ENCODE assay signal across 19 cellular contexts in the genomic region with DNA sequence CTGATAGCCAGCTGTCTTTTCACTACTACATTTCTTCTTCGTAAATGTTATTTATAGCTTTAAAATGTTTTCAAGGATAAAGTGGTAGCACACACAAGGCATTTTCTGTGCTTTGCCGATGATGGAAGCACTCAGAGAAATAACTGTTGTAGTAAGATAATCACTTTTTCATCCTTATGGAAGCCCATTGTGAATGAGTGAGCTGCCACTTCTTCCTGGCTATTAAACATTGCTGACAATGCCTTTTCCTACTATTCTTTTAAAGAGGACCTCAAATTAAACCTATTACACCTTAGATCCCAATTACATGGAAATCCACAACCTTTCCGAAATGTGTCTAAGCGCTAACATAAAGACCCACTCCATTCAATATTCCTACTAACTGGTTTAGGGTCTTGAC.
DNase-seq lines count a peak whose midpoint lies in the region; FAIRE-seq and TF ChIP-seq lines count a peak whose summit lies in the region.
"Had no signal": no experiment of that assay in that cellular context is flagged by ENCODE, and none has a peak within 500 bp of the region (broad histone marks: within the 10 kb centered on the region; RNA-seq: fewer than 3 reads in every experiment).

No MANE protein-coding gene starts in this region.

- H2BK20ac ChIP-seq in H9 (ENCODE audit: low read depth, low read length, poor library complexity, severe bottlenecking) (peak overlapping the region; percentile 78), H1 (ENCODE audit: low read length) (no peak overlapping the region)

- H3K4me2 ChIP-seq in H9 (ENCODE audit: insufficient read depth, insufficient read length, low read length) (no peak overlapping the region), H1 (ENCODE audit: insufficient read depth in 1 of 2, low read depth in 2 of 2, low read length in 2 of 2) (no peak overlapping the region), neural cell (ENCODE audit: low read length) (no peak overlapping the region), mesenchymal stem cell (ENCODE audit: low read length, poor library complexity, severe bottlenecking) (no peak overlapping the region)

- H3K4me3 Mint-ChIP-seq in H9: no peak overlapping the region
- H3K4me3 Mint-ChIP-seq: CD4-positive, alpha-beta memory T cell had no signal

- no peaks in the 10 kb centered on the region for H3K9me2 ChIP-seq in neural cell (ENCODE audit: insufficient read depth, low read length)

- H3K14ac ChIP-seq in H9 (ENCODE audit: insufficient read depth, low read length): no peak overlapping the region
- H3K14ac ChIP-seq in H1 (ENCODE audit: insufficient read length): no peak overlapping the region
- H3K14ac ChIP-seq in mesenchymal stem cell (ENCODE audit: low read length in 2 of 2): no peak overlapping the region

- no peak overlapping the region for H3K9ac ChIP-seq in H9 (ENCODE audit: extremely low read depth, insufficient read length, low read length)
- H3K9ac ChIP-seq in H1 (replicated peaks in 1 of 4; ENCODE audit: extremely low read depth in 1 of 4, low read depth in 3 of 4, low read length in 3 of 4): no peak overlapping the region
- no peak overlapping the region for H3K9ac ChIP-seq in neural cell (ENCODE audit: low read length)
- no peak overlapping the region for H3K9ac ChIP-seq in mesenchymal stem cell (ENCODE audit: low read length)
- H3K9ac ChIP-seq: GM23248 had no signal

- TF ChIP-seq POLR2A in H1 (IDR thresholded peaks at IDR 0.05; ENCODE audit: control extremely low read depth in 1 of 2, low read depth in 2 of 2, low read length in 2 of 2): no peak
- no peak for TF ChIP-seq POLR2A in Peyer's patch (IDR thresholded peaks at IDR 0.05)

- H2BK5ac ChIP-seq in H9 (ENCODE audit: insufficient read length, low read length): no peak overlapping the region
- H2BK5ac ChIP-seq in H1 (ENCODE audit: low read depth, low read length): no peak overlapping the region
- H2BK5ac ChIP-seq in mesenchymal stem cell (ENCODE audit: low read depth, low read length, poor library complexity, severe bottlenecking): no peak overlapping the region

- H3K23ac ChIP-seq in H9 (ENCODE audit: insufficient read length, low read depth, low read length) (no peak overlapping the region), H1 (ENCODE audit: insufficient read length) (no peak overlapping the region), mesenchymal stem cell (ENCODE audit: low read length in 2 of 2) (no peak overlapping the region)

- no peak overlapping the region for H2BK15ac ChIP-seq in H9 (ENCODE audit: low read depth, low read length)
- H2BK15ac ChIP-seq in H1 (ENCODE audit: low read length): no peak overlapping the region
- no peak overlapping the region for H2BK15ac ChIP-seq in mesenchymal stem cell (ENCODE audit: low read depth, poor library complexity, severe bottlenecking)

- H4K20me1 ChIP-seq in H9 (ENCODE audit: control insufficient read depth, insufficient read depth, insufficient read length) (no peaks in the 10 kb centered on the region), H1 (replicated peaks in 1 of 2; ENCODE audit: control insufficient read depth in 1 of 2, insufficient read depth in 2 of 2, low read length in 2 of 2) (no peaks in the 10 kb centered on the region), neural cell (ENCODE audit: insufficient read depth) (no peaks in the 10 kb centered on the region)

- H3K4me3 ChIP-seq in H1 (ENCODE audit: extremely low read depth in 1 of 4, insufficient read depth in 2 of 4, low read depth in 3 of 4, low read length in 4 of 4) (no peak overlapping the region), neural cell (ENCODE audit: low read length) (no peak overlapping the region), Peyer's patch (no peak overlapping the region), mesenchymal stem cell (ENCODE audit: insufficient read depth in 1 of 2, low read depth in 1 of 2, low read length in 2 of 2) (no peak overlapping the region)
- H3K4me3 ChIP-seq: GM23248 had no signal

- TF ChIP-seq EP300 in H1 (IDR thresholded peaks at IDR 0.05; ENCODE audit: borderline replicate concordance in 1 of 2, low read depth in 2 of 2, low read length in 2 of 2) (no peak), neural cell (conservative IDR thresholded peaks at IDR 0.05; ENCODE audit: poor library complexity, severe bottlenecking) (no peak)

- no peak overlapping the region for H2AFZ ChIP-seq in H9 (ENCODE audit: low read length)
- no peak overlapping the region for H2AFZ ChIP-seq in H1 (ENCODE audit: low read length)
- no peak overlapping the region for H2AFZ ChIP-seq in neural cell (ENCODE audit: low read depth, low read length)
- H2AFZ ChIP-seq in mesenchymal stem cell (ENCODE audit: low read depth, low read length): no peak overlapping the region
- H2AFZ ChIP-seq: GM23248 had no signal

- H3K27ac ChIP-seq in H9 (ENCODE audit: insufficient read length, low read depth, low read length): peak overlapping the region; percentile 23
- no peak overlapping the region for H3K27ac ChIP-seq in H1 (ENCODE audit: low read depth, low read length)
- H3K27ac ChIP-seq in neural cell (ENCODE audit: low read length): no peak overlapping the region
- H3K27ac ChIP-seq in Peyer's patch: no peak overlapping the region
- H3K27ac ChIP-seq in mesenchymal stem cell (ENCODE audit: low read length, poor library complexity, severe bottlenecking): no peak overlapping the region
- H3K27ac ChIP-seq: GM23248 had no signal

- H3K18ac ChIP-seq in H9 (ENCODE audit: insufficient read length, low read depth, low read length) (no peak overlapping the region), H1 (ENCODE audit: extremely low read depth, low read length) (no peak overlapping the region), mesenchymal stem cell (ENCODE audit: low read depth in 1 of 2, low read length in 2 of 2) (no peak overlapping the region)

- H2BK12ac ChIP-seq in H9 (ENCODE audit: insufficient read length, low read depth, low read length) (no peak overlapping the region), H1 (ENCODE audit: low read depth, low read length) (no peak overlapping the region), mesenchymal stem cell (ENCODE audit: low read length in 2 of 2) (no peak overlapping the region)

- H3K56ac ChIP-seq in H9 (ENCODE audit: insufficient read length, low read depth, low read length): no peak overlapping the region
- H3K56ac ChIP-seq in H1 (replicated peaks; ENCODE audit: insufficient read length, low read depth, low read length): no peak overlapping the region

- peaks cover 25 to 31% of the 10 kb centered on the region in 2 experiments for H3K4me1 Mint-ChIP-seq in H9
- H3K4me1 Mint-ChIP-seq: CD4-positive, alpha-beta memory T cell had no signal

- H3K36me3 Mint-ChIP-seq in H9 (ENCODE audit: insufficient read depth in 1 of 3, low read depth in 3 of 3): no peaks in the 10 kb centered on the region
- H3K36me3 Mint-ChIP-seq: CD4-positive, alpha-beta memory T cell had no signal

- H3K36me3 ChIP-seq in H1 (ENCODE audit: control insufficient read depth in 2 of 4, insufficient read depth in 4 of 4, low read length in 3 of 4): no peaks in the 10 kb centered on the region
- H3K36me3 ChIP-seq in neural cell (ENCODE audit: insufficient read depth, low read length): no peaks in the 10 kb centered on the region
- H3K36me3 ChIP-seq in Peyer's patch: no peaks in the 10 kb centered on the region
- H3K36me3 ChIP-seq in mesenchymal stem cell (ENCODE audit: control insufficient read depth in 1 of 2, insufficient read depth in 2 of 2, low read depth in 1 of 2, low read length in 2 of 2): no peaks in the 10 kb centered on the region

- H3T11ph ChIP-seq in H9 (ENCODE audit: low read length): no peak overlapping the region

- DNase-seq in H9 (no peak), NCI-H82 (lab: John Stamatoyannopoulos, UW) (peak; percentile 49), H1 (ENCODE audit: low read depth in 1 of 2, low spot score in 2 of 2) (no peak), Peyer's patch (no peak), SK-N-DZ (ENCODE audit: low spot score) (no peak), NCI-H2107 treated with DMSO at 0.1 percent for 48 hours (lab: John Stamatoyannopoulos, UW; ENCODE audit: unreplicated experiment) (no peak), mesenchymal stem cell (no peak)
- DNase-seq: C1 segment of cervical spinal cord; Calu3; CD4-positive, alpha-beta memory T cell; COR-L47; DMS153; DND-41; GM23248; HCEC 1CT had no signal

- H3K9me3 Mint-ChIP-seq in H9: no peaks in the 10 kb centered on the region

- no CpG with 5 or more reads among the region's 4 CpGs for WGBS in H9 (ENCODE audit: extremely low coverage, insufficient read length, low lambda C conversion rate)
- 100% methylated on average over 4 of the region's 4 CpGs; no CpG with 5 or more reads in 1 of the 2 experiments for WGBS in H1 (ENCODE audit: extremely low coverage in 1 of 2, insufficient coverage in 1 of 2, insufficient read length in 1 of 2, insufficient replicate concordance in 2 of 2, low coverage in 1 of 2, low lambda C conversion rate in 2 of 2, missing lambda C conversion rate in 1 of 2), 2 experiments
- 100% methylated on average over 2 of the region's 4 CpGs for WGBS in mesenchymal stem cell

- H2AK5ac ChIP-seq in H9 (ENCODE audit: insufficient read length, low read length): no peak overlapping the region
- no peak overlapping the region for H2AK5ac ChIP-seq in H1 (ENCODE audit: low read depth, low read length)
- H2AK5ac ChIP-seq in mesenchymal stem cell (ENCODE audit: low read length, severe bottlenecking): no peak overlapping the region

- no peak overlapping the region for H2BK120ac ChIP-seq in H9 (ENCODE audit: low read depth, low read length, poor library complexity, severe bottlenecking)
- peak overlapping the region; percentile 70 for H2BK120ac ChIP-seq in H1 (replicated peaks; ENCODE audit: low read depth, low read length)
- no peak overlapping the region for H2BK120ac ChIP-seq in mesenchymal stem cell (ENCODE audit: low read depth, low read length)

- H3K27me3 ChIP-seq in H9 (ENCODE audit: insufficient read depth, low read length) (no peaks in the 10 kb centered on the region), H1 (replicated peaks in 1 of 4; ENCODE audit: control insufficient read depth in 3 of 4, extremely low read depth in 1 of 4, insufficient read depth in 3 of 4, low read length in 3 of 4) (no peaks in the 10 kb centered on the region), neural cell (ENCODE audit: insufficient read depth, low read depth, low read length) (no peaks in the 10 kb centered on the region), Peyer's patch (no peaks in the 10 kb centered on the region), mesenchymal stem cell (ENCODE audit: control insufficient read depth in 1 of 2, insufficient read depth in 1 of 2, low read length in 2 of 2) (no peaks in the 10 kb centered on the region)

- H3K27me3 Mint-ChIP-seq in H9 (ENCODE audit: low read depth): no peaks in the 10 kb centered on the region
- H3K27me3 Mint-ChIP-seq: CD4-positive, alpha-beta memory T cell had no signal

- H4K5ac ChIP-seq in H9 (ENCODE audit: insufficient read length, low read depth, low read length): no peak overlapping the region
- H4K5ac ChIP-seq in H1 (ENCODE audit: insufficient read length, low read depth, low read length): no peak overlapping the region

- no peaks in the 10 kb centered on the region for H3F3A ChIP-seq in neural cell (ENCODE audit: insufficient read depth, low read length, poor library complexity, severe bottlenecking)

- H3K9me3 ChIP-seq in H9 (ENCODE audit: control insufficient read depth, low read depth, low read length): no peaks in the 10 kb centered on the region
- no peaks in the 10 kb centered on the region for H3K9me3 ChIP-seq in H1 (ENCODE audit: insufficient read depth in 2 of 2, low read depth in 1 of 2, low read length in 1 of 2)
- no peaks in the 10 kb centered on the region for H3K9me3 ChIP-seq in neural cell (ENCODE audit: low read length)
- no peaks in the 10 kb centered on the region for H3K9me3 ChIP-seq in Peyer's patch
- H3K9me3 ChIP-seq in mesenchymal stem cell (ENCODE audit: control insufficient read depth, low read length): no peaks in the 10 kb centered on the region

- no peak for TF ChIP-seq RAD21 in H1 (IDR thresholded peaks at IDR 0.05 in 1 of 2, conservative IDR thresholded peaks at IDR 0.05 in 1 of 2; ENCODE audit: low read depth in 2 of 2, low read length in 2 of 2)
- TF ChIP-seq RAD21 in neural cell (conservative IDR thresholded peaks at IDR 0.05): no peak

- H4K8ac ChIP-seq in H9 (replicated peaks; ENCODE audit: insufficient read length, low read depth, low read length) (no peak overlapping the region), H1 (ENCODE audit: extremely low read depth, insufficient read depth, low read length) (no peak overlapping the region), mesenchymal stem cell (ENCODE audit: low read length) (no peak overlapping the region)

- no peak overlapping the region for H3K4ac ChIP-seq in H9 (ENCODE audit: low read depth, low read length)
- no peak overlapping the region for H3K4ac ChIP-seq in H1 (replicated peaks; ENCODE audit: insufficient read length, low read depth, low read length)
- H3K4ac ChIP-seq in mesenchymal stem cell (ENCODE audit: low read depth in 1 of 2, low read length in 2 of 2): no peak overlapping the region

- no peak for FAIRE-seq in H1 (lab: Jason Lieb, UNC)
- FAIRE-seq: G401.6, GM12892, H54 had no signal

- no peak for TF ChIP-seq CTCF in H9 (conservative IDR thresholded peaks at IDR 0.05)
- no peak for TF ChIP-seq CTCF in H1 (IDR thresholded peaks at IDR 0.05; ENCODE audit: control extremely low read depth in 1 of 3, insufficient read depth in 1 of 3, low read depth in 1 of 3, low read length in 3 of 3)
- TF ChIP-seq CTCF in neural cell (IDR thresholded peaks at IDR 0.05; ENCODE audit: poor library complexity, severe bottlenecking): no peak
- no peak for TF ChIP-seq CTCF in Peyer's patch (IDR thresholded peaks at IDR 0.05)

- CTCF ChIA-PET in H1 (lab: Charles Lee; ENCODE audit: partially characterized antibody): interaction anchor here (0.7 to 2.6 kb wide), 2 partner anchors 485 to 701 kb away, joined by 4 to 10 read pairs; no protein-coding TSS in a partner anchor

- H3K79me1 ChIP-seq in H9 (ENCODE audit: insufficient read depth, low read depth, low read length, poor library complexity, severe bottlenecking): no peaks in the 10 kb centered on the region
- H3K79me1 ChIP-seq in H1 (ENCODE audit: low read depth, low read length): no peaks in the 10 kb centered on the region
- no peaks in the 10 kb centered on the region for H3K79me1 ChIP-seq in mesenchymal stem cell (replicated peaks; ENCODE audit: low read length, poor library complexity, severe bottlenecking)

- POLR2A ChIA-PET in H1 (lab: Charles Lee; ENCODE audit: partially characterized antibody): no interaction called here

- H3K27ac Mint-ChIP-seq in H9: peak overlapping the region in 2 of 3 experiments; percentile 12 to 84; a peak in 1 of 7 replicates
- H3K27ac Mint-ChIP-seq: CD4-positive, alpha-beta memory T cell had no signal

- H3K79me2 ChIP-seq in H9 (ENCODE audit: insufficient read depth, low read length) (no peaks in the 10 kb centered on the region), H1 (ENCODE audit: control insufficient read depth in 1 of 2, insufficient read depth in 2 of 2, low read length in 2 of 2) (no peaks in the 10 kb centered on the region), neural cell (replicated peaks; ENCODE audit: insufficient read depth, low read length) (no peaks in the 10 kb centered on the region)

- H3K4me1 ChIP-seq in H9 (ENCODE audit: insufficient read depth, low read length): 0 out of 2 replicates have a peak, but pooled peaks cover 4% of the 10 kb centered on the region
- H3K4me1 ChIP-seq in H1 (replicated peaks in 1 of 4; ENCODE audit: control insufficient read depth in 3 of 4, insufficient read depth in 4 of 4, low read length in 3 of 4): peaks cover 0 to 18% (median 4%) of the 10 kb centered on the region in 4 experiments; a peak in 4 of 7 replicates
- no peaks in the 10 kb centered on the region for H3K4me1 ChIP-seq in Peyer's patch
- H3K4me1 ChIP-seq in mesenchymal stem cell (ENCODE audit: control insufficient read depth, insufficient read depth, low read depth, low read length): no peaks in the 10 kb centered on the region

- H3K23me2 ChIP-seq in H9 (ENCODE audit: insufficient read length, low read depth, low read length, poor library complexity, severe bottlenecking) (no peaks in the 10 kb centered on the region), H1 (ENCODE audit: low read depth, low read length) (no peaks in the 10 kb centered on the region)

- H4K91ac ChIP-seq in H9 (ENCODE audit: insufficient read length, low read depth, low read length) (no peak overlapping the region), H1 (replicated peaks; ENCODE audit: insufficient read length, low read length) (no peak overlapping the region), mesenchymal stem cell (ENCODE audit: low read length) (no peak overlapping the region)
